Comparison of ENCODE assay signal across 8 cellular contexts in genomic region chr11:66592457-66593302, GRCh38. TPM values are rescaled to one million over a fixed set of nuclear protein-coding genes. Genes with fewer than 3 reads are reported as not detected.
DNase-seq lines count a peak whose midpoint lies in the region; ATAC-seq and TF ChIP-seq lines count a peak whose summit lies in the region.

TSS of gene CCDC87 (minus strand) at chr11:66593063. CDS start at chr11:66593015, 48 bp downstream.
TSS of gene CCS (plus strand) at chr11:66593185. CDS start at chr11:66593262, 77 bp downstream.

- ATAC-seq in GM19455 (IDR thresholded peaks at IDR 0.05; ENCODE audit: unreplicated experiment) (peak; percentile 96), memory B cell (ENCODE audit: low read depth) (peak; percentile 95)
- peak; percentile 97 for ATAC-seq in activated CD8-positive, alpha-beta T cell treated with anti-CD3 and anti-CD28 coated beads, Interleukin-2, amount 10 ng/mL, durations not matched to agents 7 days and 5 days

- H3K27ac ChIP-seq in HL-60 (replicated peaks) (peak within 1 kb of the TSS; percentile 75), ectodermal cell (ENCODE audit: insufficient read depth, low read depth, low read length, poor library complexity, severe bottlenecking) (no peak within 1 kb of the TSS)

- no peaks in the 10 kb centered on the region for H3K9me3 Mint-ChIP-seq in activated CD8-positive, alpha-beta T cell treated with anti-CD3 and anti-CD28 coated beads, Interleukin-2, amount 10 ng/mL, durations not matched to agents 7 days and 5 days (ENCODE audit: insufficient read depth)
- H3K9me3 Mint-ChIP-seq in memory B cell, result no peaks in the 10 kb centered on the region

- POLR2A ChIA-PET in activated CD8-positive, alpha-beta T cell treated with anti-CD3 and anti-CD28 coated beads, Interleukin-2, amount 10 ng/mL, durations not matched to agents 7 days and 5 days (lab: Charles Lee), result interaction anchor here (0.6 to 2.5 kb wide), 8 partner anchors 24 to 221 kb away, joined by 3 to 10 read pairs (median 4); partner anchors contain the start of genes RBM14, RBM4 and SLC29A2

- H3K27me3 ChIP-seq in HL-60 (ENCODE audit: insufficient read depth, poor library complexity, severe bottlenecking) (no peaks in the 10 kb centered on the region), ectodermal cell (ENCODE audit: control insufficient read depth, insufficient read depth, low read length, poor library complexity, severe bottlenecking) (no peaks in the 10 kb centered on the region)

- peaks cover 3% of the 10 kb centered on the region for H3K36me3 Mint-ChIP-seq in activated CD8-positive, alpha-beta T cell treated with anti-CD3 and anti-CD28 coated beads, Interleukin-2, amount 10 ng/mL, durations not matched to agents 7 days and 5 days (ENCODE audit: low read depth)
- H3K36me3 Mint-ChIP-seq in memory B cell, result no peaks in the 10 kb centered on the region

- peak within 1 kb of the TSS; percentile 56 for H3K4me3 ChIP-seq in HL-60 (replicated peaks; ENCODE audit: insufficient read depth, low read length)
- peak within 1 kb of the TSS; percentile 55 for H3K4me3 ChIP-seq in ectodermal cell (ENCODE audit: insufficient read depth, low read depth, low read length)

- peak within 1 kb of the TSS; percentile 98 for H3K27ac Mint-ChIP-seq in activated CD8-positive, alpha-beta T cell treated with anti-CD3 and anti-CD28 coated beads, Interleukin-2, amount 10 ng/mL, durations not matched to agents 7 days and 5 days
- H3K27ac Mint-ChIP-seq in memory B cell, result peak within 1 kb of the TSS; percentile 95

- no peaks in the 10 kb centered on the region for H3K27me3 Mint-ChIP-seq in activated CD8-positive, alpha-beta T cell treated with anti-CD3 and anti-CD28 coated beads, Interleukin-2, amount 10 ng/mL, durations not matched to agents 7 days and 5 days (ENCODE audit: low read depth)
- no peaks in the 10 kb centered on the region for H3K27me3 Mint-ChIP-seq in memory B cell

- no peaks in the 10 kb centered on the region for H3K36me3 ChIP-seq in ectodermal cell (ENCODE audit: control insufficient read depth, insufficient read depth, low read length)

- H3K9me3 ChIP-seq in ectodermal cell (ENCODE audit: control insufficient read depth, low read length), result no peaks in the 10 kb centered on the region

- WGBS in ectodermal cell, 2 experiments, result 17 to 18% methylated on average over 68 of the region's 68 CpGs

- DNase-seq in CMK (ENCODE audit: low read depth), result peak; percentile 91
- DNase-seq in HL-60 (ENCODE audit: low read depth in 1 of 2, low spot score in 1 of 2), result peak; percentile 88 to 96
- DNase-seq in NCI-H82 treated with DMSO at 0.1 percent for 48 hours (lab: John Stamatoyannopoulos, UW; ENCODE audit: unreplicated experiment), result peak; percentile 78
- peak; percentile 99 for DNase-seq in activated CD8-positive, alpha-beta T cell treated with anti-CD3 and anti-CD28 coated beads, Interleukin-2, amount 10 ng/mL, durations not matched to agents 7 days and 5 days
- peak; percentile 94 to 97 for DNase-seq in memory B cell (ENCODE audit: low spot score in 2 of 2)
- peak; percentile 98 for DNase-seq in stimulated activated CD8-positive, alpha-beta memory T cell treated with anti-CD3 and anti-CD28 coated beads, Interleukin-12 subunit alpha, Interleukin-12 subunit beta, amount 100 ng/mL, for 24 hours (ENCODE audit: extremely low read depth)

- TF ChIP-seq CTCF in HL-60 (IDR thresholded peaks at IDR 0.05; ENCODE audit: insufficient read depth, low read length), result peak; percentile 48

- peak within 1 kb of the TSS; percentile 100 for H3K4me3 Mint-ChIP-seq in activated CD8-positive, alpha-beta T cell treated with anti-CD3 and anti-CD28 coated beads, Interleukin-2, amount 10 ng/mL, durations not matched to agents 7 days and 5 days
- H3K4me3 Mint-ChIP-seq in memory B cell, result peak within 1 kb of the TSS; percentile 99

- H3K4me1 Mint-ChIP-seq in activated CD8-positive, alpha-beta T cell treated with anti-CD3 and anti-CD28 coated beads, Interleukin-2, amount 10 ng/mL, durations not matched to agents 7 days and 5 days (ENCODE audit: low read depth), result peaks cover 37% of the 10 kb centered on the region
- peaks cover 22% of the 10 kb centered on the region for H3K4me1 Mint-ChIP-seq in memory B cell

- CTCF ChIA-PET in activated CD8-positive, alpha-beta T cell treated with anti-CD3 and anti-CD28 coated beads, Interleukin-2, amount 10 ng/mL, durations not matched to agents 7 days and 5 days (lab: Charles Lee), result interaction anchor here (0.8 to 7.9 kb wide), 21 partner anchors 9 to 249 kb away, joined by 3 to 63 read pairs (median 5); partner anchors contain the start of genes CTSF, DPP3, RBM14 and RBM4

- H3K4me1 ChIP-seq in ectodermal cell (ENCODE audit: control insufficient read depth, insufficient read depth, low read length), result peaks cover 7% of the 10 kb centered on the region

RNA-seq across cellular contexts. Expression of gene CCDC87, which starts in this region (rescaled TPM):
- under 1 TPM; 0.55 to 0.70 TPM for total RNA-seq in activated CD8-positive, alpha-beta T cell treated with anti-CD3 and anti-CD28 coated beads, Interleukin-2, amount 10 ng/mL, durations not matched to agents 7 days and 5 days
- 0.70 TPM for polyA plus RNA-seq in ectodermal cell (2013, experiment 1 of 4)
- polyA plus RNA-seq in ectodermal cell (2013, experiment 2 of 4), result 0.52 TPM
- polyA plus RNA-seq in ectodermal cell (2013, experiment 3 of 4), result 0.43 TPM
- 0.53 TPM for polyA plus RNA-seq in ectodermal cell (2013, experiment 4 of 4)

RNA-seq across cellular contexts. Expression of gene CCS, which starts in this region (rescaled TPM):
- 10 to 100 TPM; 29.3 to 32.5 TPM for total RNA-seq in activated CD8-positive, alpha-beta T cell treated with anti-CD3 and anti-CD28 coated beads, Interleukin-2, amount 10 ng/mL, durations not matched to agents 7 days and 5 days
- 46.7 TPM for polyA plus RNA-seq in ectodermal cell (2013, experiment 1 of 4)
- polyA plus RNA-seq in ectodermal cell (2013, experiment 2 of 4), result 48.5 TPM
- polyA plus RNA-seq in ectodermal cell (2013, experiment 3 of 4), result 50.9 TPM
- 56.3 TPM for polyA plus RNA-seq in ectodermal cell (2013, experiment 4 of 4)
